ENCODE assay signal across 8 cellular contexts in the genomic region with DNA sequence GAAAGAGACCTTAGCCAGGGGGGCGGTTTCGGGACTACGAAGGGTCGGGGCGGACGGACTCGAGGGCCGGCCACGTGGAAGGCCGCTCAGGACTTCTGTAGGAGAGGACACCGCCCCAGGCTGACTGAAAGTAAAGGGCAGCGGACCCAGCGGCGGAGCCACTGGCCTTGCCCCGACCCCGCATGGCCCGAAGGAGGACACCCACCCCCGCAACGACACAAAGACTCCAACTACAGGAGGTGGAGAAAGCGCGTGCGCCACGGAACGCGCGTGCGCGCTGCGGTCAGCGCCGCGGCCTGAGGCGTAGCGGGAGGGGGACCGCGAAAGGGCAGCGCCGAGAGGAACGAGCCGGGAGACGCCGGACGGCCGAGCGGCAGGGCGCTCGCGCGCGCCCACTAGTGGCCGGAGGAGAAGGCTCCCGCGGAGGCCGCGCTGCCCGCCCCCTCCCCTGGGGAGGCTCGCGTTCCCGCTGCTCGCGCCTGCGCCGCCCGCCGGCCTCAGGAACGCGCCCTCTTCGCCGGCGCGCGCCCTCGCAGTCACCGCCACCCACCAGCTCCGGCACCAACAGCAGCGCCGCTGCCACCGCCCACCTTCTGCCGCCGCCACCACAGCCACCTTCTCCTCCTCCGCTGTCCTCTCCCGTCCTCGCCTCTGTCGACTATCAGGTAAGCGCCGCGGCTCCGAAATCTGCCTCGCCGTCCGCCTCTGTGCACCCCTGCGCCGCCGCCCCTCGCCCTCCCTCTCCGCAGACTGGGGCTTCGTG. TPM values are rescaled to one million over a fixed set of nuclear protein-coding genes. Genes with fewer than 3 reads are reported as not detected.
DNase-seq lines count a peak whose midpoint lies in the region; ATAC-seq and TF ChIP-seq lines count a peak whose summit lies in the region.

MAPT (plus strand) TSS at position 533 of the 763 bp plus-strand sequence. CDS start 67,784 bp downstream, outside the sequence.

- DNase-seq in AG09319 (ENCODE audit: extremely low read depth, low read depth) (peak; percentile 82), PC-3 (peak; percentile 98), activated T-helper 1 cell treated with Interleukin-2 at 50 U/mL for 16 hours (ENCODE audit: low read depth) (peak; percentile 73), esophagus squamous epithelium (lab: John Stamatoyannopoulos, UW) (peak; percentile 8)
- DNase-seq in stimulated activated CD8-positive, alpha-beta memory T cell treated with anti-CD3 and anti-CD28 coated beads, Interleukin-4, amount 100 ng/mL, for 4 hours (ENCODE audit: low read depth in 2 of 2, low spot score in 1 of 2), result peak; percentile 44 to 69

- peaks cover 11% of the 10 kb centered on the region for H3K4me1 ChIP-seq in PC-3 (ENCODE audit: insufficient read depth, low read length)
- peaks cover 24 to 42% (median 26%) of the 10 kb centered on the region in 3 donors for H3K4me1 ChIP-seq in esophagus squamous epithelium
- H3K4me1 ChIP-seq in muscle layer of colon (ENCODE audit: insufficient read depth, low read length), result peaks cover 4% of the 10 kb centered on the region

- H3K4me3 ChIP-seq in PC-3 (ENCODE audit: low read length) (peak within 1 kb of the TSS; percentile 81), esophagus squamous epithelium (peak within 1 kb of the TSS; percentile 62 to 83 (median 74)), muscle layer of colon (ENCODE audit: low read depth in 1 of 2, low read length in 2 of 2) (peak within 1 kb of the TSS; percentile 72 to 83)

- H3K9me3 ChIP-seq in PC-3 (ENCODE audit: low read length) (no peaks in the 10 kb centered on the region), esophagus squamous epithelium (no peaks in the 10 kb centered on the region), muscle layer of colon (ENCODE audit: low read length) (no peaks in the 10 kb centered on the region)

- 4 to 25% methylated on average over 13 to 44 of the region's 97 CpGs for WGBS in esophagus squamous epithelium, 2 donors

- intact Hi-C loops in PC-3 (cut with micrococcal nuclease), result no loop called here
- intact Hi-C loops in esophagus squamous epithelium (cut with DNase I), result no loop called here

- H3K79me2 ChIP-seq in PC-3 (ENCODE audit: low read length), result no peaks in the 10 kb centered on the region

- POLR2A ChIA-PET in PC-3 (lab: Charles Lee; ENCODE audit: unreplicated experiment), result no interaction called here

- H3K27me3 ChIP-seq in PC-3 (ENCODE audit: low read length), result peaks cover 22% of the 10 kb centered on the region
- peaks cover 4 to 58% (median 15%) of the 10 kb centered on the region in 4 donors for H3K27me3 ChIP-seq in esophagus squamous epithelium
- peaks cover 0 to 42% of the 10 kb centered on the region in 2 donors for H3K27me3 ChIP-seq in muscle layer of colon (ENCODE audit: control insufficient read depth in 1 of 2, insufficient read depth in 2 of 2, low read length in 2 of 2)

- CTCF ChIA-PET in PC-3 (lab: Charles Lee), result interaction anchor here (0.6 to 0.7 kb wide), 2 partner anchors 75 to 157 kb away, joined by 3 to 4 read pairs; no protein-coding TSS in a partner anchor

- no peak for TF ChIP-seq POLR2A in esophagus squamous epithelium (IDR thresholded peaks at IDR 0.05)

- no peaks in the 10 kb centered on the region for H3K9me2 ChIP-seq in PC-3 (replicated peaks; ENCODE audit: low read length)

- peak within 1 kb of the TSS; percentile 57 for H3K9ac ChIP-seq in PC-3 (ENCODE audit: low read length)
- H3K9ac ChIP-seq in muscle layer of colon (ENCODE audit: low read length), result no peak within 1 kb of the TSS

- no peaks in the 10 kb centered on the region for H4K20me1 ChIP-seq in PC-3 (ENCODE audit: low read length)

- H3F3A ChIP-seq in PC-3 (ENCODE audit: low read length, unreplicated experiment), result no peaks in the 10 kb centered on the region

- ATAC-seq in GM19351 (IDR thresholded peaks at IDR 0.05; ENCODE audit: unreplicated experiment) (peak; percentile 64), PC-3 (peak; percentile 96)

- peak within 1 kb of the TSS; percentile 96 for H3K4me2 ChIP-seq in PC-3 (ENCODE audit: low read length)

- H3K36me3 ChIP-seq in PC-3 (ENCODE audit: low read depth, low read length) (no peaks in the 10 kb centered on the region), esophagus squamous epithelium (no peaks in the 10 kb centered on the region), muscle layer of colon (ENCODE audit: insufficient read depth, low read length) (no peaks in the 10 kb centered on the region)

- no TSS peak for BruUV-seq in PC-3 (replicated peaks; lab: Mats Ljungman, UMichigan)

- TF ChIP-seq EP300 in Ishikawa (IDR thresholded peaks at IDR 0.05; ENCODE audit: borderline replicate concordance), result no peak

- peak; percentile 41; the same call in 1 of the 2 replicates for TF ChIP-seq RAD21 in Ishikawa (IDR thresholded peaks at IDR 0.05; ENCODE audit: low read depth)

- H3K27ac ChIP-seq in PC-3 (ENCODE audit: low read length) (no peak within 1 kb of the TSS), esophagus squamous epithelium (peak within 1 kb of the TSS in 3 of 4 donors; percentile 50 to 71 (median 65)), muscle layer of colon (ENCODE audit: low read depth, low read length) (peak within 1 kb of the TSS; percentile 58)

- peak within 1 kb of the TSS; percentile 95 for H2AFZ ChIP-seq in PC-3 (ENCODE audit: low read length)

- peak; percentile 56 for TF ChIP-seq CTCF in AG09319 (IDR thresholded peaks at IDR 0.05; ENCODE audit: low read depth, low read length)
- TF ChIP-seq CTCF in PC-3 (conservative IDR thresholded peaks at IDR 0.05; ENCODE audit: low read depth, low read length), result peak; percentile 91
- TF ChIP-seq CTCF in esophagus squamous epithelium (IDR thresholded peaks at IDR 0.05), result peak; percentile 80 to 97 (median 94)

TF ChIP-seq in Ishikawa, 13 proteins besides CTCF, POLR2A, EP300 and RAD21:
- no peak for TF ChIP-seq TEAD4 (IDR thresholded peaks at IDR 0.05)
- TF ChIP-seq, protein P1, sequence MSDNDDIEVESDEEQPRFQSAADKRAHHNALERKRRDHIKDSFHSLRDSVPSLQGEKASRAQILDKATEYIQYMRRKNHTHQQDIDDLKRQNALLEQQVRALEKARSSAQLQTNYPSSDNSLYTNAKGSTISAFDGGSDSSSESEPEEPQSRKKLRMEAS (IDR thresholded peaks at IDR 0.05), result peak; percentile 96
- 0 out of 2 replicates have a peak, but pooled peaks have one; percentile 9 for TF ChIP-seq TCF12 (IDR thresholded peaks at IDR 0.05; ENCODE audit: low read depth)
- peak; percentile 86 for TF ChIP-seq EGR1 (IDR thresholded peaks at IDR 0.05)
- peak; percentile 55 for TF ChIP-seq TAF1 (IDR thresholded peaks at IDR 0.05; ENCODE audit: low read depth)
TF ChIP-seq in Ishikawa: peak in this region for 4.

RNA-seq across cellular contexts. Expression of gene MAPT, which starts in this region (rescaled TPM):
- total RNA-seq in PC-3 (2014; rRNA removed), result 2.7 and 3.6 TPM in 2 replicates
- total RNA-seq in esophagus squamous epithelium, result 10 to 100 TPM in 1 of 4 donors, 1 to 10 TPM in 1, under 1 TPM in 2; 0.44 to 12.2 (median 3.3) TPM

Comparison
In these comparisons a context has a peak if more than half of its experiments do, and no peak if none do; other contexts are left out.
1. DNase-seq: peak in every context shown above with its lines; median percentile 98 in PC-3; 82 in AG09319; 73 in activated T-helper 1 cell treated with Interleukin-2 at 50 U/mL for 16 hours; 56 in stimulated activated CD8-positive, alpha-beta memory T cell treated with anti-CD3 and anti-CD28 coated beads, Interleukin-4, amount 100 ng/mL, for 4 hours; 8 in esophagus squamous epithelium.